Comparison of ENCODE assay signal across 12 cellular contexts in the genomic region with DNA sequence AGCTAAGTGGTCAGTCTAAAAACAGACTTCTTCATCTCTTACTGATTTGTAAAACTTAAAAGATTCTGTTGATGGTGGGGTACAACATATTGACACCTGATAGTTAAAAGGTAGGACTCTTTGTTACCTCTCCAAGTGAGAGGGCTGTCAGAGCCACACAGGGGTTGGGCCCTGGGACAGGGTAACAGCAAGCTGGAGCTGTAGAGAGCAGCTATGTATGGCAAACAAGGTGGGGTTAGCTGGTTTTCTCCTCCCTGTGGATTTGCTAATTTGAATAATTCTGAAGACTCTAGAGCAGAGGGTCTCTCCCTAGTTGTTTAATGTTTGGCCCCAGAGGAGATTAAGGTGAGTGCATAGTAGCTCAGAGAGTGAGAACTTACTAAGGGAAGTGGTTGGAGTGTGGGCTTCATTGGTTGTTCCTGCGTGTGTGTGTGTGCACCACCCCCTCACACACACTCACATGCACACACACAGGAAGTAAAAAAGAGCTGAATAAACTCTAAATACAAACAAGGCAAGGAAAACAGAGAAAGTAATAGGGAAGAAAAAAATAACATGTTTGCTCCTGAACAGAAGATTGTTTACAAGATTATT. TPM values are rescaled to one million over a fixed set of nuclear protein-coding genes. Genes with fewer than 3 reads are reported as not detected.
A peak's percentile ranks its signal among the peaks of the same experiment; 100 is the strongest.
DNase-seq lines count a peak whose midpoint lies in the region; ATAC-seq, FAIRE-seq and TF ChIP-seq lines count a peak whose summit lies in the region.
"Had no signal": no experiment of that assay in that cellular context is flagged by ENCODE, and none has a peak within 500 bp of the region (broad histone marks: within the 10 kb centered on the region; RNA-seq: fewer than 3 reads in every experiment).

No MANE protein-coding gene starts in this region.

- intact Hi-C loops in posterior cingulate gyrus (cut with DNase I): no loop called here
- intact Hi-C loops in kidney (cut with DNase I): no loop called here

- TF ChIP-seq CTCF in GM12864 (IDR thresholded peaks at IDR 0.05; ENCODE audit: low read depth, low read length, missing control alignments) (no peak), right atrium auricular region (IDR thresholded peaks at IDR 0.05) (no peak), kidney (IDR thresholded peaks at IDR 0.05; ENCODE audit: borderline replicate concordance, extremely low read depth, insufficient read depth) (no peak)

- peak; percentile 5 for DNase-seq in GM12864 (ENCODE audit: low read depth)
- DNase-seq in central memory CD8-positive, alpha-beta T cell (ENCODE audit: low spot score in 2 of 2): no peak
- no peak for DNase-seq in posterior cingulate gyrus
- DNase-seq in right atrium auricular region (ENCODE audit: low spot score): no peak
- DNase-seq in kidney: no peak
- DNase-seq in nucleus accumbens (lab: John Stamatoyannopoulos, UW): no peak
- DNase-seq: activated CD4-positive, alpha-beta T cell treated with anti-CD3 and anti-CD28 coated beads for 4 hours; NCI-H1436 treated with DMSO at 0.1 percent for 48 hours had no signal

- no peaks in the 10 kb centered on the region for H3K36me3 ChIP-seq in right atrium auricular region
- H3K36me3 ChIP-seq in kidney (ENCODE audit: control insufficient read depth in 1 of 2, insufficient read depth in 2 of 2, low read length in 2 of 2): no peaks in the 10 kb centered on the region

- H3K4me1 ChIP-seq in right atrium auricular region (no peaks in the 10 kb centered on the region), kidney (ENCODE audit: control insufficient read depth in 1 of 2, insufficient read depth in 1 of 2, low read depth in 1 of 2, low read length in 2 of 2) (no peaks in the 10 kb centered on the region)

- peaks cover 12% of the 10 kb centered on the region for H3K27me3 Mint-ChIP-seq in central memory CD8-positive, alpha-beta T cell
- H3K27me3 Mint-ChIP-seq: stimulated activated naive CD8-positive, alpha-beta T cell treated with anti-CD3 and anti-CD28 coated beads, Interleukin-15, Interleukin-2, amounts not matched to agents 100 ng/mL and 50 ng/mL, for 24 hours had no signal

- H3K4me3 Mint-ChIP-seq in central memory CD8-positive, alpha-beta T cell: no peak overlapping the region
- H3K4me3 Mint-ChIP-seq: neural crest cell; stimulated activated naive CD8-positive, alpha-beta T cell treated with anti-CD3 and anti-CD28 coated beads, Interleukin-15, Interleukin-2, amounts not matched to agents 100 ng/mL and 50 ng/mL, for 24 hours had no signal

- H3K9me3 ChIP-seq in right atrium auricular region: no peaks in the 10 kb centered on the region
- no peaks in the 10 kb centered on the region for H3K9me3 ChIP-seq in kidney (ENCODE audit: control insufficient read depth in 1 of 2, low read length in 2 of 2)

- FAIRE-seq in kidney (lab: Jason Lieb, UNC): no peak

- H3K27ac ChIP-seq in right atrium auricular region: no peak overlapping the region
- H3K27ac ChIP-seq in kidney (ENCODE audit: low read depth in 2 of 2, low read length in 2 of 2): no peak overlapping the region

- H3K9ac ChIP-seq in kidney (ENCODE audit: low read length in 2 of 2): no peak overlapping the region

- H3K27me3 ChIP-seq in right atrium auricular region: no peaks in the 10 kb centered on the region

- ATAC-seq in GM19467 (IDR thresholded peaks at IDR 0.05; ENCODE audit: unreplicated experiment) (peak; percentile 97), HG03139 (IDR thresholded peaks at IDR 0.05; ENCODE audit: unreplicated experiment) (peak; percentile 97)
- ATAC-seq in central memory CD8-positive, alpha-beta T cell (replicated peaks; ENCODE audit: extremely low read depth, poor library complexity, severe bottlenecking): peak; percentile 95

- no peak overlapping the region for H3K4me3 ChIP-seq in GM12864 (ENCODE audit: low read depth, low read length)
- no peak overlapping the region for H3K4me3 ChIP-seq in right atrium auricular region
- no peak overlapping the region for H3K4me3 ChIP-seq in kidney (ENCODE audit: low read length in 2 of 2)

- no peaks in the 10 kb centered on the region for H3K9me3 Mint-ChIP-seq in central memory CD8-positive, alpha-beta T cell
- H3K9me3 Mint-ChIP-seq: neural crest cell; stimulated activated naive CD8-positive, alpha-beta T cell treated with anti-CD3 and anti-CD28 coated beads, Interleukin-15, Interleukin-2, amounts not matched to agents 100 ng/mL and 50 ng/mL, for 24 hours had no signal

- H3K36me3 Mint-ChIP-seq in central memory CD8-positive, alpha-beta T cell (ENCODE audit: insufficient read depth): no peaks in the 10 kb centered on the region

- H3K4me1 Mint-ChIP-seq in central memory CD8-positive, alpha-beta T cell: peaks cover 27% of the 10 kb centered on the region

- H3K27ac Mint-ChIP-seq in central memory CD8-positive, alpha-beta T cell (ENCODE audit: low read depth): peak overlapping the region; percentile 30
- H3K27ac Mint-ChIP-seq: stimulated activated naive CD8-positive, alpha-beta T cell treated with anti-CD3 and anti-CD28 coated beads, Interleukin-15, Interleukin-2, amounts not matched to agents 100 ng/mL and 50 ng/mL, for 24 hours had no signal

RNA-seq across cellular contexts. Expression of gene GAS2, which starts 9.2 kb away (rescaled TPM):
- total RNA-seq in right atrium auricular region (1 to 10 TPM; 6.5 to 9.7 TPM), kidney (4.5 TPM)
- 6.8 TPM for polyA plus RNA-seq in kidney (ENCODE audit: insufficient read depth, low read depth, low replicate concordance)

RNA-seq across cellular contexts. Expression of gene FANCF, which starts 31.6 kb away (rescaled TPM):
- total RNA-seq in right atrium auricular region (1 to 10 TPM; 3.6 to 4.8 TPM), kidney (14.8 TPM)
- polyA plus RNA-seq in kidney (ENCODE audit: insufficient read depth, low read depth, low replicate concordance): 6.1 TPM
